12 cellular contexts compared by ENCODE assay signal in the genomic region with DNA sequence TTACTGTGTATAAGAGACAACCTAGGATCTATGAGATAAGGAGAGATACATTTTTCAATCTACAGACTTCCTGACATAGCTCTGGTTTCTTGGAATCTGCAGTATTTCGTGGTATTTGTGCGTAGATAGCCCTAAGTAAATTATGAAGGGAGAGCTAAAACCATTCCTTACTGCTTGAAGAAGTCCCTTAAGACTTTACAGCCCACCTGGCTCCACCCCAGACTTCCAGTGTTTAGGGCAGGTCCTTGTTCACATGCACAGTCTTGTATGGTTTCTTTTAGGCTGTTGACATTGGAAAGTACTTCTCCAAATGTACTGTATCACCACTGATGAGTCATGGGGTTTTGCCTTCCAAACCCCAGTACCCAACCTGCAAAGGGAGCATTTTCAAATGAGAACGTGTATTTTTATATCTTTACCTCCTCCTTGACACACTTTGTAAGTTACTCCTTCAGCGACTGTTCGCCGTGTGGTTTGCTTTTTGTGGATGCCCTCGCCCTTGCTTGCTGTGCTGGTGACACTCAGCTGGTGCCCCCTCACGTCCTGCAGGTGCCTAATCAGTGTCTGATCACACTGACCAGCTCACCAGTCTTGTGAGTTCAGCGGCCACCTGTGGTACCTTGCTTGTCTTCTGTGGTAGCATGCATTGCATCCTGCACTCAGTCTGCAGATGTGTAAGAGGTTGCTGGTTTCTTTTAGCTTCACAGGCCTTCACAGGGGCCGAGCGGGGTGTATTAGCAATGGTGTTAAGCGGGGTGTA.
DNase-seq lines count a peak whose midpoint lies in the region; ATAC-seq, FAIRE-seq and TF ChIP-seq lines count a peak whose summit lies in the region.
"Had no signal": no experiment of that assay in that cellular context is flagged by ENCODE, and none has a peak within 500 bp of the region (broad histone marks: within the 10 kb centered on the region; RNA-seq: fewer than 3 reads in every experiment).

No MANE protein-coding gene starts in this region.

- CTCF ChIA-PET in K562 (lab: Yijun Ruan, JAX; ENCODE audit: low intra/inter-chr PET ratio): no interaction called here
- CTCF ChIA-PET in HepG2 (lab: Yijun Ruan, JAX; ENCODE audit: low intra/inter-chr PET ratio, low total read pairs): no interaction called here

- no peak overlapping the region for H2AFZ ChIP-seq in K562 (ENCODE audit: low read depth, low read length)
- no peak overlapping the region for H2AFZ ChIP-seq in HepG2 (ENCODE audit: low read length)

- no peak overlapping the region; a peak in 1 of 4 replicates for H3K9ac ChIP-seq in K562 (ENCODE audit: insufficient read depth in 1 of 2, low read depth in 2 of 2, low read length in 2 of 2)
- H3K9ac ChIP-seq in HepG2 (ENCODE audit: insufficient read depth, low read depth, low read length): peak overlapping the region; percentile 41; the same call in 1 of the 2 replicates

- no peak for FAIRE-seq in K562 (lab: Jason Lieb, UNC)
- no peak for FAIRE-seq in HepG2 (lab: Jason Lieb, UNC)

- WGBS in K562 (ENCODE audit: insufficient coverage, low coverage, missing lambda C conversion rate): 73% methylated on average over 12 of the region's 12 CpGs
- WGBS in HepG2 (ENCODE audit: low lambda C conversion rate): 83% methylated on average over 12 of the region's 12 CpGs
- 93% methylated on average over 11 to 12 of the region's 12 CpGs for WGBS in upper lobe of left lung, 2 donors

- TF ChIP-seq EP300 in K562 (IDR thresholded peaks at IDR 0.05; ENCODE audit: low read length) (no peak), HepG2 (IDR thresholded peaks at IDR 0.05; ENCODE audit: low read depth in 2 of 2, low read length in 2 of 2) (no peak), HepG2 (CRISPR knock-in tag; IDR thresholded peaks at IDR 0.05; ENCODE audit: borderline replicate concordance) (no peak), upper lobe of left lung (IDR thresholded peaks at IDR 0.05) (no peak)

- no peak for ATAC-seq in activated naive CD8-positive, alpha-beta T cell treated with anti-CD3 and anti-CD28 coated beads, Interleukin-2, amount 10 ng/mL, durations not matched to agents 7 days and 5 days (ENCODE audit: low read depth)
- no peak for ATAC-seq in activated naive CD8-positive, alpha-beta T cell treated with anti-CD3 and anti-CD28 coated beads, Interleukin-2, amount 50 U/mL, for 24 hours
- ATAC-seq in K562 (peak; percentile 17; the same call in 2 of the 3 replicates), HepG2 (peak; percentile 66), upper lobe of left lung (ENCODE audit: low FRiP score in 2 of 2) (peak; percentile 59 to 68), GM19328 (IDR thresholded peaks at IDR 0.05; ENCODE audit: unreplicated experiment) (no peak)

- H3K4me3 ChIP-seq in K562 (no peak overlapping the region), HepG2 (replicated peaks in 1 of 3; ENCODE audit: insufficient read depth in 1 of 3, low read depth in 2 of 3, low read length in 3 of 3) (peak overlapping the region in 1 of 3 experiments; percentile 8; a peak in 1 of 6 replicates), upper lobe of left lung (no peak overlapping the region)
- H3K4me3 ChIP-seq: smooth muscle cell had no signal

- H3K36me3 ChIP-seq in K562 (ENCODE audit: control insufficient read depth, insufficient read depth, low read length): peaks cover 92% of the 10 kb centered on the region
- H3K36me3 ChIP-seq in HepG2 (replicated peaks in 1 of 2; ENCODE audit: control insufficient read depth in 1 of 2, insufficient read depth in 2 of 2, low read length in 2 of 2): peaks cover 24 to 82% of the 10 kb centered on the region in 2 experiments
- H3K36me3 ChIP-seq in upper lobe of left lung: peaks cover 18 to 81% (median 66%) of the 10 kb centered on the region in 4 donors

- H3K4me2 ChIP-seq in K562 (ENCODE audit: insufficient read depth, low read length): no peak overlapping the region
- H3K4me2 ChIP-seq in HepG2 (ENCODE audit: low read depth, low read length): peak overlapping the region; percentile 56
- H3K4me2 ChIP-seq: smooth muscle cell had no signal

- H3K4me3 Mint-ChIP-seq in activated naive CD8-positive, alpha-beta T cell treated with anti-CD3 and anti-CD28 coated beads, Interleukin-2, amount 10 ng/mL, durations not matched to agents 7 days and 5 days: no peak overlapping the region
- no peak overlapping the region for H3K4me3 Mint-ChIP-seq in activated naive CD8-positive, alpha-beta T cell treated with anti-CD3 and anti-CD28 coated beads, Interleukin-2, amount 50 U/mL, for 24 hours

- H4K20me1 ChIP-seq in K562 (replicated peaks; ENCODE audit: control insufficient read depth, insufficient read depth, low read length) (no peaks in the 10 kb centered on the region), HepG2 (ENCODE audit: insufficient read depth, low read length) (peaks cover 3% of the 10 kb centered on the region; the same call in 1 of the 2 replicates)

- TF ChIP-seq POLR2A in K562 (conservative IDR thresholded peaks at IDR 0.05) (no peak), HepG2 (IDR thresholded peaks at IDR 0.05; ENCODE audit: insufficient read depth in 1 of 2, low read depth in 2 of 2, low read length in 2 of 2) (no peak), upper lobe of left lung (IDR thresholded peaks at IDR 0.05) (no peak)

- peaks cover 23% of the 10 kb centered on the region for H3K4me1 Mint-ChIP-seq in activated naive CD8-positive, alpha-beta T cell treated with anti-CD3 and anti-CD28 coated beads, Interleukin-2, amount 10 ng/mL, durations not matched to agents 7 days and 5 days
- peaks cover 8% of the 10 kb centered on the region for H3K4me1 Mint-ChIP-seq in activated naive CD8-positive, alpha-beta T cell treated with anti-CD3 and anti-CD28 coated beads, Interleukin-2, amount 50 U/mL, for 24 hours

- H3K79me2 ChIP-seq in K562 (ENCODE audit: control insufficient read depth, insufficient read depth, low read length) (no peaks in the 10 kb centered on the region), HepG2 (ENCODE audit: insufficient read depth, low read length) (no peaks in the 10 kb centered on the region)

- POLR2A ChIA-PET in activated naive CD8-positive, alpha-beta T cell treated with anti-CD3 and anti-CD28 coated beads, Interleukin-2, amount 10 ng/mL, durations not matched to agents 7 days and 5 days (lab: Charles Lee): no interaction called here
- POLR2A ChIA-PET in K562 (lab: Yijun Ruan, JAX) (interaction anchor here (0.6 kb wide), 1 partner anchor 51 kb away, joined by 6 read pairs; no protein-coding TSS in a partner anchor), HepG2 (lab: Yijun Ruan, JAX) (interaction anchor here (1.2 to 1.4 kb wide), 3 partner anchors 72 to 316 kb away, joined by 3 to 6 read pairs (median 3); no protein-coding TSS in a partner anchor)

- peak overlapping the region; percentile 62 for H3K27ac Mint-ChIP-seq in activated naive CD8-positive, alpha-beta T cell treated with anti-CD3 and anti-CD28 coated beads, Interleukin-2, amount 10 ng/mL, durations not matched to agents 7 days and 5 days
- H3K27ac Mint-ChIP-seq in activated naive CD8-positive, alpha-beta T cell treated with anti-CD3 and anti-CD28 coated beads, Interleukin-2, amount 50 U/mL, for 24 hours: no peak overlapping the region

- no peaks in the 10 kb centered on the region for H3K9me3 Mint-ChIP-seq in activated naive CD8-positive, alpha-beta T cell treated with anti-CD3 and anti-CD28 coated beads, Interleukin-2, amount 10 ng/mL, durations not matched to agents 7 days and 5 days
- H3K9me3 Mint-ChIP-seq in activated naive CD8-positive, alpha-beta T cell treated with anti-CD3 and anti-CD28 coated beads, Interleukin-2, amount 50 U/mL, for 24 hours: no peaks in the 10 kb centered on the region

- DNase-seq in activated naive CD8-positive, alpha-beta T cell treated with anti-CD3 and anti-CD28 coated beads, Interleukin-2, amount 10 ng/mL, durations not matched to agents 7 days and 5 days: no peak
- no peak for DNase-seq in activated naive CD8-positive, alpha-beta T cell treated with anti-CD3 and anti-CD28 coated beads, Interleukin-2, amount 50 U/mL, for 24 hours
- DNase-seq in K562 (ENCODE audit: extremely low read depth in 1 of 4, low spot score in 3 of 4) (no peak), HepG2 (ENCODE audit: low spot score) (no peak), upper lobe of left lung (no peak), NK-92 (lab: John Stamatoyannopoulos, UW; ENCODE audit: unreplicated experiment) (no peak), NCI-H1048 (lab: John Stamatoyannopoulos, UW) (no peak)
- DNase-seq: BE2C, foreskin melanocyte, NCI-H2081 treated with DMSO at 0.1 percent for 48 hours had no signal

- H3K27me3 ChIP-seq in K562 (ENCODE audit: control insufficient read depth in 2 of 2, insufficient read depth in 2 of 2, low read length in 2 of 2): no peaks in the 10 kb centered on the region
- no peaks in the 10 kb centered on the region for H3K27me3 ChIP-seq in HepG2 (ENCODE audit: control insufficient read depth in 1 of 2, insufficient read depth in 2 of 2, low read length in 2 of 2)
- no peaks in the 10 kb centered on the region for H3K27me3 ChIP-seq in upper lobe of left lung
- H3K27me3 ChIP-seq: BE2C had no signal

- no peaks in the 10 kb centered on the region for H3K9me3 ChIP-seq in K562 (replicated peaks; ENCODE audit: control insufficient read depth, insufficient read depth, low read depth, low read length)
- no peaks in the 10 kb centered on the region for H3K9me3 ChIP-seq in HepG2 (ENCODE audit: low read length)
- no peaks in the 10 kb centered on the region for H3K9me3 ChIP-seq in upper lobe of left lung
- H3K9me3 ChIP-seq: BE2C had no signal

- H3K9me1 ChIP-seq in K562 (ENCODE audit: control insufficient read depth, insufficient read depth, low read length): peaks cover 3% of the 10 kb centered on the region

- H3K27ac ChIP-seq in K562 (ENCODE audit: extremely low read depth, low read depth, low read length) (0 out of 3 replicates have a peak overlapping the region, but pooled peaks have one; percentile 13), HepG2 (ENCODE audit: extremely low read length, insufficient read depth, low read length) (peak overlapping the region; percentile 68), upper lobe of left lung (peak overlapping the region in 3 of 4 donors; percentile 16 to 26 (median 23))

- BruUV-seq in K562 (replicated peaks; lab: Mats Ljungman, UMichigan) (no TSS peak), HepG2 (replicated peaks; lab: Mats Ljungman, UMichigan) (no TSS peak)

- H3K36me3 Mint-ChIP-seq in activated naive CD8-positive, alpha-beta T cell treated with anti-CD3 and anti-CD28 coated beads, Interleukin-2, amount 10 ng/mL, durations not matched to agents 7 days and 5 days: peaks cover 36% of the 10 kb centered on the region
- peaks cover 84% of the 10 kb centered on the region for H3K36me3 Mint-ChIP-seq in activated naive CD8-positive, alpha-beta T cell treated with anti-CD3 and anti-CD28 coated beads, Interleukin-2, amount 50 U/mL, for 24 hours (ENCODE audit: low read depth)

- TF ChIP-seq CTCF in K562 (IDR thresholded peaks at IDR 0.05 in 2 of 3, conservative IDR thresholded peaks at IDR 0.05 in 1 of 3; ENCODE audit: insufficient read depth in 2 of 3, low read depth in 1 of 3, low read length in 3 of 3) (no peak), HepG2 (CRISPR knock-in tag; IDR thresholded peaks at IDR 0.05) (0 out of 2 replicates have a peak, but pooled peaks have one; percentile 20), upper lobe of left lung (IDR thresholded peaks at IDR 0.05) (no peak)

- intact Hi-C loops in K562 (cut with micrococcal nuclease) (loop anchor here (5.0 to 10.0 kb wide), 2 partner anchors 70 to 157 kb away; no protein-coding TSS in a partner anchor), HepG2 (cut with micrococcal nuclease; ENCODE audit: unreplicated experiment) (loop anchor here (5.0 kb wide), 2 partner anchors 60 to 180 kb away; no protein-coding TSS in a partner anchor)

- H3K27me3 Mint-ChIP-seq in activated naive CD8-positive, alpha-beta T cell treated with anti-CD3 and anti-CD28 coated beads, Interleukin-2, amount 10 ng/mL, durations not matched to agents 7 days and 5 days: no peaks in the 10 kb centered on the region
- H3K27me3 Mint-ChIP-seq in activated naive CD8-positive, alpha-beta T cell treated with anti-CD3 and anti-CD28 coated beads, Interleukin-2, amount 50 U/mL, for 24 hours: no peaks in the 10 kb centered on the region

- H3K4me1 ChIP-seq in K562 (replicated peaks in 1 of 2; ENCODE audit: control insufficient read depth in 2 of 2, insufficient read depth in 2 of 2, low read length in 2 of 2): peaks cover 5 to 9% of the 10 kb centered on the region in 2 experiments; a peak in 3 of 5 replicates
- peaks cover 34% of the 10 kb centered on the region for H3K4me1 ChIP-seq in HepG2 (ENCODE audit: insufficient read depth, low read length)
- H3K4me1 ChIP-seq in upper lobe of left lung: peaks cover 3 to 14% (median 6%) of the 10 kb centered on the region in 4 donors
- H3K4me1 ChIP-seq: BE2C had no signal

- in situ Hi-C loops in K562 (cut with MboI): no loop called here
- in situ Hi-C loops in HepG2 (cut with HindIII; ENCODE audit: extremely low pct_ligation_motif_present, low pct_unique_long_range_greater_than_20kb): loop anchor here (5.0 kb wide), 1 partner anchor 70 kb away; no protein-coding TSS in a partner anchor

- no peak for TF ChIP-seq RAD21 in K562 (CRISPR knock-in tag; conservative IDR thresholded peaks at IDR 0.05 in 1 of 2, IDR thresholded peaks at IDR 0.05 in 1 of 2)
- no peak for TF ChIP-seq RAD21 in HepG2 (CRISPR knock-in tag; IDR thresholded peaks at IDR 0.05)

Comparison
In these comparisons a context has a peak if more than half of its experiments do, and no peak if none do; other contexts are left out.
1. ATAC-seq: peak in K562 (single experiment), HepG2 (single experiment) and upper lobe of left lung (2 of 2); none in activated naive CD8-positive, alpha-beta T cell treated with anti-CD3 and anti-CD28 coated beads, Interleukin-2, amount 10 ng/mL, durations not matched to agents 7 days and 5 days (single experiment), activated naive CD8-positive, alpha-beta T cell treated with anti-CD3 and anti-CD28 coated beads, Interleukin-2, amount 50 U/mL, for 24 hours (single experiment) and GM19328 (single experiment).
2. H3K27ac ChIP-seq: peak in every context shown above with its lines; median percentile 68 in HepG2; 23 in upper lobe of left lung; 13 in K562.